Comparison of ENCODE assay signal across 9 cellular contexts in the genomic region with DNA sequence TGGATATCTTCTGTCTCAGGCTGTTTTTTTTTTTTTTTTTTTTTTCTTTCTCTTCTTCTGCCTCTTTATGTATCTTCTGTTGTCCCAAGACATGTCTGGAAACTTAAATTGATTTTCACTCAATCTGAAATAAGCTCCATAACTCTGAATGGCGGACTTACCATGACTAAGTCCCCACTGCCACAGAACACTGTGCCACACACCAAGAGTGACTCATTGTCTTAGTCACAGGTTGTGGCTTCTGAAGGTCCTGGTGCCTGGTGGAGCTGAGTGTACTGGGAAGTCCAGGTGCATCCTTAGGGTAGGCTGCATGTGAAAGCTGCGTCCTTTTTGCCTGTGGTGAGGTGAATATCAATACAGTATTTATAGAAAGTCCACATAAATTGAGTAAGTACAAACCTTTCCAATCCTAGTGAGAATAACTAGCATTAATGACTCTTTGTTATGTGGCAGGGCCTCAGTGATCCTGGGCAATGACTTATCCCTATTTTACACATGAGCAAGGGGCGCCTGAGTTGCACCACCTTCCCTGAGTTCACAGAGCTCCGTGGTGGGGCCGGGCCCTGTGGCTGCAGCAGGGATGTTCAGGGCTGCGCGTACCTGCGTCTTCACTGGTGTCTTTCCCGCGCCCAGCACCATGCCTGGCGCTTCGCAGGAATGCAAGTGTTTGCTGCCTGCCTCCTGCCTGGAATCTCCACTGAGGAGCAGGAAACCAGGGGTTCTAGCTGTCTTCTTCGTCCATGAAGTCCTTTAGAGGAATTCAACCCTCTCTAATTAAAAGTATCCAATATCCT. TPM values are rescaled to one million over a fixed set of nuclear protein-coding genes. Genes with fewer than 3 reads are reported as not detected.
DNase-seq lines count a peak whose midpoint lies in the region; ATAC-seq and TF ChIP-seq lines count a peak whose summit lies in the region.
"Had no signal": no experiment of that assay in that cellular context is flagged by ENCODE, and none has a peak within 500 bp of the region (broad histone marks: within the 10 kb centered on the region; RNA-seq: fewer than 3 reads in every experiment).

No MANE protein-coding gene starts in this region.

- H3K4me1 Mint-ChIP-seq in activated CD4-positive, alpha-beta T cell treated with anti-CD3 and anti-CD28 coated beads, Interleukin-2, amount 10 ng/mL, durations not matched to agents 24 days and 14 days = peaks cover 58% of the 10 kb centered on the region
- peaks cover 74% of the 10 kb centered on the region for H3K4me1 Mint-ChIP-seq in stimulated activated naive CD8-positive, alpha-beta T cell treated with anti-CD3 and anti-CD28 coated beads, Interleukin-15, amount 100 ng/mL, for 72 hours

- H3K36me3 Mint-ChIP-seq in activated CD4-positive, alpha-beta T cell treated with anti-CD3 and anti-CD28 coated beads, Interleukin-2, amount 10 ng/mL, durations not matched to agents 24 days and 14 days (ENCODE audit: low read depth) = peaks cover 72% of the 10 kb centered on the region

- ATAC-seq in stimulated activated naive CD8-positive, alpha-beta T cell treated with anti-CD3 and anti-CD28 coated beads, Interleukin-15, amount 100 ng/mL, for 72 hours = peak; percentile 71
- ATAC-seq in HG03342 (IDR thresholded peaks at IDR 0.05; ENCODE audit: unreplicated experiment) (no peak), GM21528 (IDR thresholded peaks at IDR 0.05; ENCODE audit: low FRiP score, unreplicated experiment) (no peak)
- ATAC-seq: effector memory CD8-positive, alpha-beta T cell had no signal

- H3K27me3 Mint-ChIP-seq in activated CD4-positive, alpha-beta T cell treated with anti-CD3 and anti-CD28 coated beads, Interleukin-2, amount 10 ng/mL, durations not matched to agents 24 days and 14 days = peaks cover 2% of the 10 kb centered on the region
- peaks cover 5% of the 10 kb centered on the region for H3K27me3 Mint-ChIP-seq in stimulated activated naive CD8-positive, alpha-beta T cell treated with anti-CD3 and anti-CD28 coated beads, Interleukin-15, amount 100 ng/mL, for 72 hours
- H3K27me3 Mint-ChIP-seq: effector memory CD8-positive, alpha-beta T cell had no signal

- no peak for TF ChIP-seq CTCF in fibroblast of mammary gland (conservative IDR thresholded peaks at IDR 0.05; ENCODE audit: control insufficient read depth, insufficient read depth, low read depth, low read length)

- H3K27ac Mint-ChIP-seq in activated CD4-positive, alpha-beta T cell treated with anti-CD3 and anti-CD28 coated beads, Interleukin-2, amount 10 ng/mL, durations not matched to agents 24 days and 14 days = peak overlapping the region; percentile 79
- H3K27ac Mint-ChIP-seq in stimulated activated naive CD8-positive, alpha-beta T cell treated with anti-CD3 and anti-CD28 coated beads, Interleukin-15, amount 100 ng/mL, for 72 hours = peak overlapping the region; percentile 7 to 59

- peak overlapping the region; percentile 72 for H3K4me3 Mint-ChIP-seq in activated CD4-positive, alpha-beta T cell treated with anti-CD3 and anti-CD28 coated beads, Interleukin-2, amount 10 ng/mL, durations not matched to agents 24 days and 14 days
- H3K4me3 Mint-ChIP-seq in stimulated activated naive CD8-positive, alpha-beta T cell treated with anti-CD3 and anti-CD28 coated beads, Interleukin-15, amount 100 ng/mL, for 72 hours = peak overlapping the region; percentile 61 to 69
- H3K4me3 Mint-ChIP-seq: effector memory CD8-positive, alpha-beta T cell had no signal

- peak; percentile 55 for DNase-seq in activated naive CD4-positive, alpha-beta T cell treated with Interleukin-2 at 50 U/mL for 16 hours
- no peak for DNase-seq in activated naive CD4-positive, alpha-beta T cell (lab: John Stamatoyannopoulos, UW)
- peak; percentile 75 for DNase-seq in activated CD4-positive, alpha-beta T cell treated with anti-CD3 and anti-CD28 coated beads, Interleukin-2, amount 10 ng/mL, durations not matched to agents 24 days and 14 days
- DNase-seq in fibroblast of mammary gland (ENCODE audit: low read depth) = peak; percentile 93
- DNase-seq in stimulated activated naive CD8-positive, alpha-beta T cell treated with anti-CD3 and anti-CD28 coated beads, Interleukin-15, amount 100 ng/mL, for 72 hours = peak in 1 of 2 donors; percentile 54
- no peak for DNase-seq in putamen (ENCODE audit: low spot score)
- DNase-seq: effector memory CD8-positive, alpha-beta T cell had no signal

- H3K4me3 ChIP-seq in fibroblast of mammary gland (ENCODE audit: control insufficient read depth, low read depth, low read length) = no peak overlapping the region

- H3K9me3 Mint-ChIP-seq in activated CD4-positive, alpha-beta T cell treated with anti-CD3 and anti-CD28 coated beads, Interleukin-2, amount 10 ng/mL, durations not matched to agents 24 days and 14 days = no peaks in the 10 kb centered on the region
- no peaks in the 10 kb centered on the region for H3K9me3 Mint-ChIP-seq in stimulated activated naive CD8-positive, alpha-beta T cell treated with anti-CD3 and anti-CD28 coated beads, Interleukin-15, amount 100 ng/mL, for 72 hours
- H3K9me3 Mint-ChIP-seq: effector memory CD8-positive, alpha-beta T cell had no signal

- intact Hi-C loops in activated CD4-positive, alpha-beta T cell treated with anti-CD3 and anti-CD28 coated beads, Interleukin-2, amount 10 ng/mL, durations not matched to agents 24 days and 14 days (cut with micrococcal nuclease) = loop anchor here (1.0 kb wide), 1 partner anchor 24 kb away; no protein-coding TSS in a partner anchor

RNA-seq across cellular contexts. Expression of a gene that starts 4.3 kb away (rescaled TPM):
- total RNA-seq in activated CD4-positive, alpha-beta T cell treated with anti-CD3 and anti-CD28 coated beads, Interleukin-2, amount 10 ng/mL, durations not matched to agents 24 days and 14 days = 284 and 294 TPM in 2 replicates

Comparison
In these comparisons a context has a peak if more than half of its experiments do, and no peak if none do; other contexts are left out.
1. DNase-seq: peak in activated naive CD4-positive, alpha-beta T cell treated with Interleukin-2 at 50 U/mL for 16 hours (single experiment), activated CD4-positive, alpha-beta T cell treated with anti-CD3 and anti-CD28 coated beads, Interleukin-2, amount 10 ng/mL, durations not matched to agents 24 days and 14 days (single experiment) and fibroblast of mammary gland (single experiment); none in activated naive CD4-positive, alpha-beta T cell (0 of 4) and putamen (single experiment).